In genomic region chr17:82329683-82330321, GRCh38 we compare ENCODE assay signal across 1 cellular context.
TF ChIP-seq lines count a peak whose summit lies in the region.

No MANE protein-coding gene starts in this region.

TF ChIP-seq in HepG2, 621 proteins besides CTCF, POLR2A, EP300 and RAD21 (continues in another document):
- TF ChIP-seq ZNF333 (CRISPR knock-in tag; IDR thresholded peaks at IDR 0.05; ENCODE audit: borderline replicate concordance) (0 out of 2 replicates have a peak, but pooled peaks have one; percentile 35), NFRKB (IDR thresholded peaks at IDR 0.05) (no peak), ZNF282 (IDR thresholded peaks at IDR 0.05; ENCODE audit: partially characterized antibody) (no peak), KAT2B (IDR thresholded peaks at IDR 0.05; ENCODE audit: borderline replicate concordance, low read depth, low read length) (no peak), HES4 (CRISPR knock-in tag; IDR thresholded peaks at IDR 0.05; ENCODE audit: borderline replicate concordance) (peak; percentile 66; the same call in 1 of the 2 replicates), EED (CRISPR knock-in tag; IDR thresholded peaks at IDR 0.05) (0 out of 2 replicates have a peak, but pooled peaks have one; percentile 61), ZNF530 (CRISPR knock-in tag; IDR thresholded peaks at IDR 0.05; ENCODE audit: low read depth) (no peak), MTA3 (CRISPR knock-in tag; IDR thresholded peaks at IDR 0.05) (no peak), KLF12 (CRISPR knock-in tag; IDR thresholded peaks at IDR 0.05; ENCODE audit: borderline replicate concordance) (no peak), CBX5 (CRISPR knock-in tag; IDR thresholded peaks at IDR 0.05; ENCODE audit: borderline replicate concordance) (no peak), RORA (CRISPR knock-in tag; IDR thresholded peaks at IDR 0.05) (no peak), ZNF709 (CRISPR knock-in tag; IDR thresholded peaks at IDR 0.05) (peak; percentile 58; the same call in 1 of the 2 replicates), KLF13 (CRISPR knock-in tag; IDR thresholded peaks at IDR 0.05) (no peak), ZNF460 (CRISPR knock-in tag; IDR thresholded peaks at IDR 0.05; ENCODE audit: borderline replicate concordance) (no peak), SP5 (CRISPR knock-in tag; IDR thresholded peaks at IDR 0.05; ENCODE audit: borderline replicate concordance, low read depth) (no peak), LRRFIP1 (CRISPR knock-in tag; conservative IDR thresholded peaks at IDR 0.05) (no peak), MIER2 (CRISPR knock-in tag; IDR thresholded peaks at IDR 0.05) (no peak), HOMEZ (CRISPR knock-in tag; IDR thresholded peaks at IDR 0.05; ENCODE audit: low read depth) (no peak), ZNF788 (CRISPR knock-in tag; IDR thresholded peaks at IDR 0.05; ENCODE audit: borderline replicate concordance) (no peak), ZNF512 (CRISPR knock-in tag; IDR thresholded peaks at IDR 0.05) (no peak), ATM (IDR thresholded peaks at IDR 0.05; ENCODE audit: borderline replicate concordance) (no peak), ZNF484 (CRISPR knock-in tag; IDR thresholded peaks at IDR 0.05; ENCODE audit: borderline replicate concordance, low read depth) (no peak), ZNF10 (CRISPR knock-in tag; IDR thresholded peaks at IDR 0.05; ENCODE audit: borderline replicate concordance, low read depth) (no peak), USF2 (IDR thresholded peaks at IDR 0.05; ENCODE audit: low read depth, low read length) (no peak), USF2 (CRISPR knock-in tag; IDR thresholded peaks at IDR 0.05; ENCODE audit: borderline replicate concordance) (no peak), ZFP36L1 (CRISPR knock-in tag; IDR thresholded peaks at IDR 0.05) (no peak), ETV5 (CRISPR knock-in tag; IDR thresholded peaks at IDR 0.05; ENCODE audit: borderline replicate concordance) (no peak), ZNF563 (CRISPR knock-in tag; IDR thresholded peaks at IDR 0.05) (peak; percentile 20; the same call in 1 of the 2 replicates), ZC3H13 (CRISPR knock-in tag; IDR thresholded peaks at IDR 0.05) (no peak), CCDC6 (CRISPR knock-in tag; IDR thresholded peaks at IDR 0.05) (no peak), ZFX (CRISPR knock-in tag; IDR thresholded peaks at IDR 0.05; ENCODE audit: low read depth) (no peak), SRSF1 (optimal IDR thresholded peaks at IDR 0.05; ENCODE audit: low read depth, low read length) (peak; percentile 16), MTERF4 (CRISPR knock-in tag; IDR thresholded peaks at IDR 0.05) (peak; percentile 77; the same call in 1 of the 2 replicates), HHEX (CRISPR knock-in tag; IDR thresholded peaks at IDR 0.05) (no peak), ZNF570 (CRISPR knock-in tag; IDR thresholded peaks at IDR 0.05; ENCODE audit: borderline replicate concordance) (no peak), ARHGAP35 (CRISPR knock-in tag; IDR thresholded peaks at IDR 0.05; ENCODE audit: borderline replicate concordance) (no peak), ZNF160 (CRISPR knock-in tag; IDR thresholded peaks at IDR 0.05) (0 out of 2 replicates have a peak, but pooled peaks have one; percentile 12), MXD1 (CRISPR knock-in tag; IDR thresholded peaks at IDR 0.05) (no peak), ZNF790 (CRISPR knock-in tag; IDR thresholded peaks at IDR 0.05; ENCODE audit: borderline replicate concordance) (no peak), GZF1 (CRISPR knock-in tag; IDR thresholded peaks at IDR 0.05) (no peak), ZNF883 (CRISPR knock-in tag; IDR thresholded peaks at IDR 0.05; ENCODE audit: not compliant biosample characterization) (no peak), PRDM4 (CRISPR knock-in tag; IDR thresholded peaks at IDR 0.05; ENCODE audit: borderline replicate concordance) (no peak), KIAA2018 (CRISPR knock-in tag; IDR thresholded peaks at IDR 0.05; ENCODE audit: borderline replicate concordance) (no peak), ZNF703 (CRISPR knock-in tag; IDR thresholded peaks at IDR 0.05; ENCODE audit: borderline replicate concordance) (no peak), SOX5 (CRISPR knock-in tag; IDR thresholded peaks at IDR 0.05; ENCODE audit: borderline replicate concordance) (no peak), REXO4 (CRISPR knock-in tag; IDR thresholded peaks at IDR 0.05; ENCODE audit: borderline replicate concordance) (no peak)
